Comparison of ENCODE assay signal across 1 cellular context in the genomic region with DNA sequence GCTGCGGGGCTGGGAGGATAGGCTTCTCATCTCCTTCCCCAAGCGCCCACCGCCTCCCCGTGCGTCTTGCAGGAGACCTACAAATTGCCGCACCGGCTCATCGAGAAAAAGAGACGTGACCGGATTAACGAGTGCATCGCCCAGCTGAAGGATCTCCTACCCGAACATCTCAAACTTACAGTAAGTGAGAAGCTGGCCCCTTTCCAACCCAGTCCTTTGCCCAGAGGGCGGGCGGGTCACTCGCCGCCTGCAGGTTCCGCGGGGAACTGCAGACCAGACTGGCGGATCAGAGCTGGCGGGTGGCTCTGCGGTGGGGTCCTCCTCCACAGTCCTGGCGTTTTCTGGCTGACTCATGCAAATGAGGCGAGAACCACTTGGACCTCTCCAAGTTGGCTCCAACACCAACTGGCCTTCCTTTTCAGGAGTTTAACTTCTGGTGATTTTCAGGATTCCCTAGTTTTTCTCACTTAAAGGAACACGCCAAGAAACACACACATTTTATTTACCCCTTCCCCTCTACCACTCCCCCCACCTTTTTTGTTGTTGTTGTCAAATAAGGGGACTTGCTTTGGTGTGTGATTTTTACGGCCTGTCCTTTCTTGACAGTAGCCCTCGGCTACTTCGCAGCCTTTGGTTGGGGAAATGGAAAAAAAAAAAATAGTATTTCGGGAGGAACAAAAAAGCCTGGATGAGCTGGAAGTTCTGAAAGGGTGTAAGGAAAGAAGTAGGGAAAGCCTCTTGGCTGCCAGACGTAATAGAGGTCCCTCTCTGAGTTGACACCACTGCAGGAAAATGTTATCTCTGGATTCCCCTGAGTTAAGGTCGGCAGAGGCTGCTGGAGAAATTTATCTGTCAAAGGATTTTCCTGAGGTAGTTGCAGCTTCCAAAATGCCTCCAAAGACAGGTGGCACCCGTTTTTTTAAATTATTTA.
TF ChIP-seq lines count a peak whose summit lies in the region.

No MANE protein-coding gene starts in this region.

TF ChIP-seq in HEK293, 187 proteins besides CTCF, POLR2A, EP300 and RAD21 (continued from another document and continues in another):
- TF ChIP-seq, protein P1, sequence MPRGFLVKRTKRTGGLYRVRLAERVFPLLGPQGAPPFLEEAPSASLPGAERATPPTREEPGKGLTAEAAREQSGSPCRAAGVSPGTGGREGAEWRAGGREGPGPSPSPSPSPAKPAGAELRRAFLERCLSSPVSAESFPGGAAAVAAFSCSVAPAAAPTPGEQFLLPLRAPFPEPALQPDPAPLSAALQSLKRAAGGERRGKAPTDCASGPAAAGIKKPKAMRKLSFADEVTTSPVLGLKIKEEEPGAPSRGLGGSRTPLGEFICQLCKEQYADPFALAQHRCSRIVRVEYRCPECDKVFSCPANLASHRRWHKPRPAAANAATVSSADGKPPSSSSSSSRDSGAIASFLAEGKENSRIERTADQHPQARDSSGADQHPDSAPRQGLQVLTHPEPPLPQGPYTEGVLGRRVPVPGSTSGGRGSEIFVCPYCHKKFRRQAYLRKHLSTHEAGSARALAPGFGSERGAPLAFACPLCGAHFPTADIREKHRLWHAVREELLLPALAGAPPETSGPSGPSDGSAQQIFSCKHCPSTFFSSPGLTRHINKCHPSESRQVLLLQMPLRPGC (tag by site-specific recombination; IDR thresholded peaks at IDR 0.05) = 0 out of 2 replicates have a peak, but pooled peaks have one; percentile 8
- TF ChIP-seq OVOL3 (tag by site-specific recombination; IDR thresholded peaks at IDR 0.05) (no peak), ZNF335 (tag by site-specific recombination; conservative IDR thresholded peaks at IDR 0.05) (peak; percentile 89), ZIC2 (tag by site-specific recombination; IDR thresholded peaks at IDR 0.05) (peak; percentile 54), KLF8 (tag by site-specific recombination; IDR thresholded peaks at IDR 0.05) (peak; percentile 85), PATZ1 (tag by site-specific recombination; IDR thresholded peaks at IDR 0.05) (peak; percentile 5; the same call in 1 of the 2 replicates), HOXD13 (CRISPR knock-in tag; IDR thresholded peaks at IDR 0.05; ENCODE audit: borderline replicate concordance) (no peak), BCL11A (tag by site-specific recombination; IDR thresholded peaks at IDR 0.05; ENCODE audit: low read depth) (peak; percentile 92), ZBTB17 (tag by site-specific recombination; IDR thresholded peaks at IDR 0.05) (peak; percentile 97), ZNF585B (tag by site-specific recombination; IDR thresholded peaks at IDR 0.05) (no peak), ZNF518A (tag by site-specific recombination; conservative IDR thresholded peaks at IDR 0.05; ENCODE audit: low read depth) (peak; percentile 31; the same call in 1 of the 2 replicates), RBAK (tag by site-specific recombination; IDR thresholded peaks at IDR 0.05) (no peak), ZNF501 (tag by site-specific recombination; IDR thresholded peaks at IDR 0.05) (peak; percentile 79), ZNF571 (tag by site-specific recombination; IDR thresholded peaks at IDR 0.05) (no peak), ZNF423 (tag by site-specific recombination; IDR thresholded peaks at IDR 0.05) (no peak), ZNF394 (tag by site-specific recombination; IDR thresholded peaks at IDR 0.05; ENCODE audit: borderline replicate concordance) (peak; percentile 79), ZFP3 (tag by site-specific recombination; IDR thresholded peaks at IDR 0.05; ENCODE audit: low read depth) (peak; percentile 56; the same call in 1 of the 2 replicates), ZNF830 (tag by site-specific recombination; IDR thresholded peaks at IDR 0.05; ENCODE audit: low read depth) (no peak), ZNF114 (tag by site-specific recombination; IDR thresholded peaks at IDR 0.05) (no peak), ZNF366 (tag by site-specific recombination; conservative IDR thresholded peaks at IDR 0.05) (peak; percentile 35; the same call in 1 of the 2 replicates), ZNF473 (tag by site-specific recombination; IDR thresholded peaks at IDR 0.05) (no peak), ZBTB48 (tag by site-specific recombination; IDR thresholded peaks at IDR 0.05) (no peak), ZNF184 (tag by site-specific recombination; IDR thresholded peaks at IDR 0.05) (peak; percentile 73), ZNF658 (tag by site-specific recombination; IDR thresholded peaks at IDR 0.05) (no peak), ZXDB (tag by site-specific recombination; IDR thresholded peaks at IDR 0.05) (peak; percentile 52), ZNF654 (tag by site-specific recombination; IDR thresholded peaks at IDR 0.05; ENCODE audit: low read depth) (peak; percentile 28; the same call in 1 of the 2 replicates), ZNF76 (tag by site-specific recombination; IDR thresholded peaks at IDR 0.05; ENCODE audit: borderline replicate concordance, low read depth) (peak; percentile 34; the same call in 1 of the 2 replicates), SETDB1 (IDR thresholded peaks at IDR 0.05; ENCODE audit: insufficient read length, low read length) (no peak), ZNF600 (tag by site-specific recombination; IDR thresholded peaks at IDR 0.05) (peak; percentile 78), ZNF324 (tag by site-specific recombination; IDR thresholded peaks at IDR 0.05) (peak; percentile 70), SP7 (tag by site-specific recombination; IDR thresholded peaks at IDR 0.05) (peak; percentile 83), KLF10 (tag by site-specific recombination; IDR thresholded peaks at IDR 0.05) (peak; percentile 61), ZEB2 (tag by site-specific recombination; IDR thresholded peaks at IDR 0.05) (peak; percentile 88), ZNF514 (tag by site-specific recombination; IDR thresholded peaks at IDR 0.05) (no peak), ZNF596 (tag by site-specific recombination; IDR thresholded peaks at IDR 0.05) (no peak), KLF9 (tag by site-specific recombination; IDR thresholded peaks at IDR 0.05; ENCODE audit: low read depth) (peak; percentile 61), ZNF121 (tag by site-specific recombination; IDR thresholded peaks at IDR 0.05) (peak; percentile 94), KLF7 (tag by site-specific recombination; IDR thresholded peaks at IDR 0.05; ENCODE audit: borderline replicate concordance) (peak; percentile 73; the same call in 1 of the 2 replicates), IKZF3 (tag by site-specific recombination; IDR thresholded peaks at IDR 0.05) (peak; percentile 79), ZNF621 (tag by site-specific recombination; IDR thresholded peaks at IDR 0.05) (no peak)
- TF ChIP-seq, protein P2, sequence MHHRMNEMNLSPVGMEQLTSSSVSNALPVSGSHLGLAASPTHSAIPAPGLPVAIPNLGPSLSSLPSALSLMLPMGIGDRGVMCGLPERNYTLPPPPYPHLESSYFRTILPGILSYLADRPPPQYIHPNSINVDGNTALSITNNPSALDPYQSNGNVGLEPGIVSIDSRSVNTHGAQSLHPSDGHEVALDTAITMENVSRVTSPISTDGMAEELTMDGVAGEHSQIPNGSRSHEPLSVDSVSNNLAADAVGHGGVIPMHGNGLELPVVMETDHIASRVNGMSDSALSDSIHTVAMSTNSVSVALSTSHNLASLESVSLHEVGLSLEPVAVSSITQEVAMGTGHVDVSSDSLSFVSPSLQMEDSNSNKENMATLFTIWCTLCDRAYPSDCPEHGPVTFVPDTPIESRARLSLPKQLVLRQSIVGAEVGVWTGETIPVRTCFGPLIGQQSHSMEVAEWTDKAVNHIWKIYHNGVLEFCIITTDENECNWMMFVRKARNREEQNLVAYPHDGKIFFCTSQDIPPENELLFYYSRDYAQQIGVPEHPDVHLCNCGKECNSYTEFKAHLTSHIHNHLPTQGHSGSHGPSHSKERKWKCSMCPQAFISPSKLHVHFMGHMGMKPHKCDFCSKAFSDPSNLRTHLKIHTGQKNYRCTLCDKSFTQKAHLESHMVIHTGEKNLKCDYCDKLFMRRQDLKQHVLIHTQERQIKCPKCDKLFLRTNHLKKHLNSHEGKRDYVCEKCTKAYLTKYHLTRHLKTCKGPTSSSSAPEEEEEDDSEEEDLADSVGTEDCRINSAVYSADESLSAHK (tag by site-specific recombination; IDR thresholded peaks at IDR 0.05) = 0 out of 2 replicates have a peak, but pooled peaks have one; percentile 15
- TF ChIP-seq, protein P3, sequence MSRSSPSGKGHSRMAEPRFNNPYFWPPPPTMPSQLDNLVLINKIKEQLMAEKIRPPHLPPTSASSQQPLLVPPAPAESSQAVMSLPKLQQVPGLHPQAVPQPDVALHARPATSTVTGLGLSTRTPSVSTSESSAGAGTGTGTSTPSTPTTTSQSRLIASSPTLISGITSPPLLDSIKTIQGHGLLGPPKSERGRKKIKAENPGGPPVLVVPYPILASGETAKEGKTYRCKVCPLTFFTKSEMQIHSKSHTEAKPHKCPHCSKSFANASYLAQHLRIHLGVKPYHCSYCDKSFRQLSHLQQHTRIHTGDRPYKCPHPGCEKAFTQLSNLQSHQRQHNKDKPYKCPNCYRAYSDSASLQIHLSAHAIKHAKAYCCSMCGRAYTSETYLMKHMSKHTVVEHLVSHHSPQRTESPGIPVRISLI (tag by site-specific recombination; IDR thresholded peaks at IDR 0.05) = no peak
- TF ChIP-seq, protein P4, sequence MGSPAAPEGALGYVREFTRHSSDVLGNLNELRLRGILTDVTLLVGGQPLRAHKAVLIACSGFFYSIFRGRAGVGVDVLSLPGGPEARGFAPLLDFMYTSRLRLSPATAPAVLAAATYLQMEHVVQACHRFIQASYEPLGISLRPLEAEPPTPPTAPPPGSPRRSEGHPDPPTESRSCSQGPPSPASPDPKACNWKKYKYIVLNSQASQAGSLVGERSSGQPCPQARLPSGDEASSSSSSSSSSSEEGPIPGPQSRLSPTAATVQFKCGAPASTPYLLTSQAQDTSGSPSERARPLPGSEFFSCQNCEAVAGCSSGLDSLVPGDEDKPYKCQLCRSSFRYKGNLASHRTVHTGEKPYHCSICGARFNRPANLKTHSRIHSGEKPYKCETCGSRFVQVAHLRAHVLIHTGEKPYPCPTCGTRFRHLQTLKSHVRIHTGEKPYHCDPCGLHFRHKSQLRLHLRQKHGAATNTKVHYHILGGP (tag by site-specific recombination; IDR thresholded peaks at IDR 0.05) = no peak
- TF ChIP-seq, protein P5, sequence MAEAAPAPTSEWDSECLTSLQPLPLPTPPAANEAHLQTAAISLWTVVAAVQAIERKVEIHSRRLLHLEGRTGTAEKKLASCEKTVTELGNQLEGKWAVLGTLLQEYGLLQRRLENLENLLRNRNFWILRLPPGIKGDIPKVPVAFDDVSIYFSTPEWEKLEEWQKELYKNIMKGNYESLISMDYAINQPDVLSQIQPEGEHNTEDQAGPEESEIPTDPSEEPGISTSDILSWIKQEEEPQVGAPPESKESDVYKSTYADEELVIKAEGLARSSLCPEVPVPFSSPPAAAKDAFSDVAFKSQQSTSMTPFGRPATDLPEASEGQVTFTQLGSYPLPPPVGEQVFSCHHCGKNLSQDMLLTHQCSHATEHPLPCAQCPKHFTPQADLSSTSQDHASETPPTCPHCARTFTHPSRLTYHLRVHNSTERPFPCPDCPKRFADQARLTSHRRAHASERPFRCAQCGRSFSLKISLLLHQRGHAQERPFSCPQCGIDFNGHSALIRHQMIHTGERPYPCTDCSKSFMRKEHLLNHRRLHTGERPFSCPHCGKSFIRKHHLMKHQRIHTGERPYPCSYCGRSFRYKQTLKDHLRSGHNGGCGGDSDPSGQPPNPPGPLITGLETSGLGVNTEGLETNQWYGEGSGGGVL (tag by site-specific recombination; IDR thresholded peaks at IDR 0.05) = peak; percentile 32; the same call in 1 of the 2 replicates
